13 cellular contexts compared by ENCODE assay signal in genomic region chr7:116439005-116439404, GRCh38.
"Had no signal": no experiment of that assay in that cellular context is flagged by ENCODE, and none has a peak within 500 bp of the region (broad histone marks: within the 10 kb centered on the region; RNA-seq: fewer than 3 reads in every experiment).

No MANE protein-coding gene starts in this region.

- H3K4me3 Mint-ChIP-seq: mesothelial cell of epicardium; nephron; T-helper 1 cell treated with Interleukin-12 subunit alpha and Interleukin-12 subunit beta and Interleukin-4 antibody, amounts not matched to agents 30 μg/mL and 1 μg/mL, for 36 hours had no signal

- H3K9me3 ChIP-seq: stomach had no signal

- H3K36me3 Mint-ChIP-seq: mesothelial cell of epicardium had no signal

- H3K4me1 ChIP-seq: parathyroid adenoma had no signal

- H3K27ac Mint-ChIP-seq: mesothelial cell of epicardium; nephron; T-helper 1 cell treated with Interleukin-12 subunit alpha and Interleukin-12 subunit beta and Interleukin-4 antibody, amounts not matched to agents 30 μg/mL and 1 μg/mL, for 36 hours had no signal

- H3K27me3 ChIP-seq: stomach had no signal

- H3K36me3 ChIP-seq: stomach, WERI-Rb-1 had no signal

- H3K4me3 ChIP-seq: stomach had no signal

- H3K9me3 Mint-ChIP-seq: mesothelial cell of epicardium; T-helper 1 cell treated with Interleukin-12 subunit alpha and Interleukin-12 subunit beta and Interleukin-4 antibody, amounts not matched to agents 30 μg/mL and 1 μg/mL, for 36 hours had no signal

- DNase-seq: activated CD4-positive, alpha-beta T cell treated with anti-CD3 and anti-CD28 coated beads for 1 hour; activated CD8-positive, alpha-beta memory T cell treated with anti-CD3 and anti-CD28 coated beads for 24 hours; activated CD8-positive, alpha-beta memory T cell treated with anti-CD3 and anti-CD28 coated beads, Interleukin-2, amount 50 U/mL, for 48 hours; activated effector memory CD4-positive, alpha-beta T cell treated with anti-CD3 and anti-CD28 coated beads, Interleukin-2, amount 50 U/mL, for 16 hours; activated naive CD4-positive, alpha-beta T cell treated with anti-CD3 and anti-CD28 coated beads, Interleukin-2, amount 50 U/mL, for 16 hours; activated T-cell treated with anti-CD3 and anti-CD28 coated beads, Interleukin-2, amount 50 U/mL, for 48 hours; effector memory CD4-positive, alpha-beta T cell; WERI-Rb-1 had no signal

- H3K27ac ChIP-seq: parathyroid adenoma, WERI-Rb-1 had no signal
